In the genomic region with DNA sequence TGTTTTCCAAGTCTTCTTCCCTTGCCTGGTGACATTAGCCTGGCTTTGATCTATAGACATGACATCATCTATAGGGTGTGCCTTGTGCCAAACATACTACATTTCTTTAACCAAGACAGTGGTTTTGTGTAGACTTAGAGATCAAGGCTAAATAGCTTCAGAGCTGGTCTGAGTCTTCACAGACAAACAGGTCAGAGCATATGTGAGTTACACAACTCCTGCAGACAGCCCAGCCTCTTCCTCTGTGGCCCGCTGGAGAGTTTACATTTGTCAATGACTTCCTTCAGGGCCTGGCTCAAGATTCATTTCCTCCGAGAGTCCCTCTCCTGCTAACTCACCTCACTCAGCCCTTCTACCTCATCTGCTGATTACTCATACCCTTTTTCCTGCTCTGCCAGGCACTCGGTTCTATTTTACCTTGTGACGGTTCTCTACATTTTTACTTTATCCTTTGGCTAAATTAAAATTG, we compare ENCODE assay signal across 8 cellular contexts.
DNase-seq lines count a peak whose midpoint lies in the region; ATAC-seq and TF ChIP-seq lines count a peak whose summit lies in the region.

No MANE protein-coding gene starts in this region.

- H3K27ac Mint-ChIP-seq in CD8-positive, alpha-beta T cell, result peak overlapping the region; percentile 49
- no peak overlapping the region for H3K27ac Mint-ChIP-seq in activated naive CD4-positive, alpha-beta T cell treated with anti-CD3 and anti-CD28 coated beads, Interleukin-2, amount 10 ng/mL, durations not matched to agents 7 days and 5 days
- no peak overlapping the region for H3K27ac Mint-ChIP-seq in stimulated activated naive CD8-positive, alpha-beta T cell treated with anti-CD3 and anti-CD28 coated beads, Interleukin-15, amount 100 ng/mL, for 72 hours

- H3K36me3 Mint-ChIP-seq in CD8-positive, alpha-beta T cell, result no peaks in the 10 kb centered on the region
- no peaks in the 10 kb centered on the region for H3K36me3 Mint-ChIP-seq in activated naive CD4-positive, alpha-beta T cell treated with anti-CD3 and anti-CD28 coated beads, Interleukin-2, amount 10 ng/mL, durations not matched to agents 7 days and 5 days

- H3K27ac ChIP-seq in CD8-positive, alpha-beta T cell (ENCODE audit: low read depth, low read length), result no peak overlapping the region

- H3K9me3 Mint-ChIP-seq in CD8-positive, alpha-beta T cell, result peaks cover 8% of the 10 kb centered on the region
- no peaks in the 10 kb centered on the region for H3K9me3 Mint-ChIP-seq in activated naive CD4-positive, alpha-beta T cell treated with anti-CD3 and anti-CD28 coated beads, Interleukin-2, amount 10 ng/mL, durations not matched to agents 7 days and 5 days
- H3K9me3 Mint-ChIP-seq in stimulated activated naive CD8-positive, alpha-beta T cell treated with anti-CD3 and anti-CD28 coated beads, Interleukin-15, amount 100 ng/mL, for 72 hours, result peaks cover 0 to 5% of the 10 kb centered on the region in 2 donors

- CTCF ChIA-PET in CD8-positive, alpha-beta T cell (lab: Charles Lee), result no interaction called here
- CTCF ChIA-PET in activated naive CD4-positive, alpha-beta T cell treated with anti-CD3 and anti-CD28 coated beads, Interleukin-2, amount 10 ng/mL, durations not matched to agents 7 days and 5 days (lab: Charles Lee), result interaction anchor here (0.9 kb wide), 1 partner anchor 513 kb away, joined by 3 read pairs; no protein-coding TSS in a partner anchor

- H3K4me1 Mint-ChIP-seq in CD8-positive, alpha-beta T cell (ENCODE audit: low read depth), result peaks cover 8% of the 10 kb centered on the region
- peaks cover 8% of the 10 kb centered on the region for H3K4me1 Mint-ChIP-seq in activated naive CD4-positive, alpha-beta T cell treated with anti-CD3 and anti-CD28 coated beads, Interleukin-2, amount 10 ng/mL, durations not matched to agents 7 days and 5 days
- peaks cover 15% of the 10 kb centered on the region for H3K4me1 Mint-ChIP-seq in stimulated activated naive CD8-positive, alpha-beta T cell treated with anti-CD3 and anti-CD28 coated beads, Interleukin-15, amount 100 ng/mL, for 72 hours

- no peak overlapping the region for H3K4me3 ChIP-seq in CD8-positive, alpha-beta T cell (ENCODE audit: low read depth, low read length)
- no peak overlapping the region for H3K4me3 ChIP-seq in MG63

- POLR2A ChIA-PET in CD8-positive, alpha-beta T cell (lab: Charles Lee), result no interaction called here

- H3K9me3 ChIP-seq in CD8-positive, alpha-beta T cell (ENCODE audit: low read length), result no peaks in the 10 kb centered on the region
- no peaks in the 10 kb centered on the region for H3K9me3 ChIP-seq in MG63

- H3K4me1 ChIP-seq in CD8-positive, alpha-beta T cell (ENCODE audit: insufficient read depth, low read length), result no peaks in the 10 kb centered on the region

- no peaks in the 10 kb centered on the region for H3K27me3 ChIP-seq in CD8-positive, alpha-beta T cell (ENCODE audit: insufficient read depth, low read length)
- H3K27me3 ChIP-seq in MG63, result no peaks in the 10 kb centered on the region

- peaks cover 4% of the 10 kb centered on the region for H3K27me3 Mint-ChIP-seq in CD8-positive, alpha-beta T cell (ENCODE audit: low read depth)
- peaks cover 7% of the 10 kb centered on the region for H3K27me3 Mint-ChIP-seq in activated naive CD4-positive, alpha-beta T cell treated with anti-CD3 and anti-CD28 coated beads, Interleukin-2, amount 10 ng/mL, durations not matched to agents 7 days and 5 days
- peaks cover 2% of the 10 kb centered on the region for H3K27me3 Mint-ChIP-seq in stimulated activated naive CD8-positive, alpha-beta T cell treated with anti-CD3 and anti-CD28 coated beads, Interleukin-15, amount 100 ng/mL, for 72 hours

- H3K4me3 Mint-ChIP-seq in CD8-positive, alpha-beta T cell, result no peak overlapping the region
- H3K4me3 Mint-ChIP-seq in activated naive CD4-positive, alpha-beta T cell treated with anti-CD3 and anti-CD28 coated beads, Interleukin-2, amount 10 ng/mL, durations not matched to agents 7 days and 5 days, result no peak overlapping the region
- H3K4me3 Mint-ChIP-seq in stimulated activated naive CD8-positive, alpha-beta T cell treated with anti-CD3 and anti-CD28 coated beads, Interleukin-15, amount 100 ng/mL, for 72 hours, result peak overlapping the region in 1 of 2 donors; percentile 11

- intact Hi-C loops in CD8-positive, alpha-beta T cell (cut with DNase I, micrococcal nuclease), result no loop called here

- H3K36me3 ChIP-seq in CD8-positive, alpha-beta T cell (ENCODE audit: insufficient read depth, low read length), result no peaks in the 10 kb centered on the region
- no peaks in the 10 kb centered on the region for H3K36me3 ChIP-seq in MG63

- ATAC-seq in CD8-positive, alpha-beta T cell, result peak; percentile 76
- peak; percentile 94 for ATAC-seq in stimulated activated naive CD8-positive, alpha-beta T cell treated with anti-CD3 and anti-CD28 coated beads, Interleukin-15, amount 100 ng/mL, for 72 hours
- ATAC-seq in GM19395 (IDR thresholded peaks at IDR 0.05; ENCODE audit: unreplicated experiment), result no peak

- TF ChIP-seq CTCF in CD8-positive, alpha-beta T cell (IDR thresholded peaks at IDR 0.05), result no peak

- peak in 5 of 7 experiments; percentile 2 to 49 (median 11) for DNase-seq in CD8-positive, alpha-beta T cell
- DNase-seq in MG63 (peak; percentile 66), hepatic stellate cell (ENCODE audit: low spot score) (peak; percentile 43), NCI-H1417 treated with DMSO at 0.1 percent for 48 hours (lab: John Stamatoyannopoulos, UW) (no peak), NCI-H446 (lab: John Stamatoyannopoulos, UW) (no peak)
- peak; percentile 39 for DNase-seq in activated naive CD4-positive, alpha-beta T cell treated with anti-CD3 and anti-CD28 coated beads, Interleukin-2, amount 10 ng/mL, durations not matched to agents 7 days and 5 days
- peak in 1 of 2 donors; percentile 25 for DNase-seq in stimulated activated naive CD8-positive, alpha-beta T cell treated with anti-CD3 and anti-CD28 coated beads, Interleukin-15, amount 100 ng/mL, for 72 hours

Comparison
In these comparisons a context has a peak if more than half of its experiments do, and no peak if none do; other contexts are left out.
1. DNase-seq: peak in CD8-positive, alpha-beta T cell (5 of 7), MG63 (single experiment), activated naive CD4-positive, alpha-beta T cell treated with anti-CD3 and anti-CD28 coated beads, Interleukin-2, amount 10 ng/mL, durations not matched to agents 7 days and 5 days (single experiment) and hepatic stellate cell (single experiment); none in NCI-H1417 treated with DMSO at 0.1 percent for 48 hours (single experiment) and NCI-H446 (0 of 2).